ENCODE assay signal across 10 cellular contexts in genomic region chr1:166920561-166921475, GRCh38. TPM values are rescaled to one million over a fixed set of nuclear protein-coding genes. Genes with fewer than 3 reads are reported as not detected.
DNase-seq lines count a peak whose midpoint lies in the region; ATAC-seq, FAIRE-seq and TF ChIP-seq lines count a peak whose summit lies in the region.
"Had no signal": no experiment of that assay in that cellular context is flagged by ENCODE, and none has a peak within 500 bp of the region (broad histone marks: within the 10 kb centered on the region; RNA-seq: fewer than 3 reads in every experiment).

No MANE protein-coding gene starts in this region.

- no peak for FAIRE-seq in A549 (lab: Jason Lieb, UNC)

- no peak overlapping the region for H4K5ac ChIP-seq in IMR-90 (ENCODE audit: low read depth, low read length)

- no peak for TF ChIP-seq EP300 in A549 (IDR thresholded peaks at IDR 0.05)

- H3K4me3 Mint-ChIP-seq in naive thymus-derived CD8-positive, alpha-beta T cell, result peak overlapping the region in 5 of 10 donors; percentile 22 to 68 (median 50)

- no peaks in the 10 kb centered on the region for H3K36me3 ChIP-seq in IMR-90 (ENCODE audit: control insufficient read depth, insufficient read depth, low read length)

- no peak overlapping the region for H2BK5ac ChIP-seq in IMR-90 (ENCODE audit: low read depth, low read length, poor library complexity, severe bottlenecking)

- H4K8ac ChIP-seq in IMR-90 (ENCODE audit: low read depth in 2 of 2, low read length in 2 of 2), result no peak overlapping the region

- peak in 1 of 2 experiments; percentile 15 for DNase-seq in A549 (ENCODE audit: low read depth in 1 of 2, low spot score in 1 of 2)
- no peak for DNase-seq in IMR-90
- no peak for DNase-seq in naive thymus-derived CD8-positive, alpha-beta T cell
- no peak for DNase-seq in mucosa of gallbladder (ENCODE audit: low spot score)
- no peak for DNase-seq in dedifferentiated amniotic fluid mesenchymal stem cell (ENCODE audit: extremely low spot score)
- DNase-seq: DMS79 had no signal

- dilution Hi-C loops in IMR-90 (cut with HindIII; ENCODE audit: low sequenced_read_pairs, unreplicated experiment), result no loop called here

- peaks cover 53% of the 10 kb centered on the region for H3K27me3 ChIP-seq in IMR-90 (ENCODE audit: control insufficient read depth, insufficient read depth, low read length)

- intact Hi-C loops in IMR-90 (cut with micrococcal nuclease), result no loop called here

- H3K9me3 Mint-ChIP-seq in naive thymus-derived CD8-positive, alpha-beta T cell, result no peaks in the 10 kb centered on the region

- no peak overlapping the region for H3K9ac ChIP-seq in IMR-90 (ENCODE audit: low read depth, low read length)

- no peak overlapping the region for H3K27ac Mint-ChIP-seq in naive thymus-derived CD8-positive, alpha-beta T cell

- POLR2A ChIA-PET in A549 (lab: Yijun Ruan, JAX) (no interaction called here), IMR-90 (lab: Charles Lee; ENCODE audit: unreplicated experiment) (no interaction called here)
- POLR2A ChIA-PET in naive thymus-derived CD8-positive, alpha-beta T cell (lab: Charles Lee), result no interaction called here

- H3K79me1 ChIP-seq in IMR-90 (ENCODE audit: low read depth in 1 of 2, low read length in 2 of 2), result no peaks in the 10 kb centered on the region

- TF ChIP-seq CTCF in A549 (IDR thresholded peaks at IDR 0.05), result no peak
- TF ChIP-seq CTCF in IMR-90 (conservative IDR thresholded peaks at IDR 0.05; ENCODE audit: low read depth, low read length), result no peak

- H3K4me1 ChIP-seq in A549 (no peaks in the 10 kb centered on the region), IMR-90 (ENCODE audit: control insufficient read depth, insufficient read depth, low read length) (no peaks in the 10 kb centered on the region)

- no peak overlapping the region for H2BK120ac ChIP-seq in IMR-90 (ENCODE audit: low read depth, low read length)

- peak overlapping the region; percentile 55 for H2AFZ ChIP-seq in IMR-90 (replicated peaks; ENCODE audit: low read length, poor library complexity)

- H3K4me1 Mint-ChIP-seq in naive thymus-derived CD8-positive, alpha-beta T cell, result peaks cover 0 to 9% (median 3%) of the 10 kb centered on the region in 4 donors

- H4K20me1 ChIP-seq in IMR-90 (ENCODE audit: insufficient read depth, low read length), result no peaks in the 10 kb centered on the region

- no peak for TF ChIP-seq POLR2A in A549 (IDR thresholded peaks at IDR 0.05; ENCODE audit: low read length)
- TF ChIP-seq POLR2A in IMR-90 (IDR thresholded peaks at IDR 0.05; ENCODE audit: low read depth, low read length), result no peak

- no peak overlapping the region for H2BK15ac ChIP-seq in IMR-90 (ENCODE audit: low read depth, low read length)

- in situ Hi-C loops in IMR-90 (cut with MboI; ENCODE audit: low sequenced_read_pairs), result no loop called here

- no TSS peak for BruUV-seq in IMR-90 (replicated peaks; lab: Mats Ljungman, UMichigan)

- H3K4me2 ChIP-seq in A549, result peak overlapping the region; percentile 71
- H3K4me2 ChIP-seq in IMR-90 (ENCODE audit: low read depth, low read length), result no peak overlapping the region

- H3K4ac ChIP-seq in IMR-90 (ENCODE audit: low read depth, low read length), result no peak overlapping the region

- no peak overlapping the region for H2BK20ac ChIP-seq in IMR-90 (ENCODE audit: low read depth, low read length)

- no peak overlapping the region for H3K18ac ChIP-seq in IMR-90 (ENCODE audit: low read depth, low read length)

- H3K4me3 ChIP-seq in A549 (peak overlapping the region; percentile 37), IMR-90 (ENCODE audit: insufficient read depth, low read depth, low read length) (no peak overlapping the region)

- TF ChIP-seq RAD21 in A549 (conservative IDR thresholded peaks at IDR 0.05 in 1 of 2, IDR thresholded peaks at IDR 0.05 in 1 of 2) (no peak), IMR-90 (IDR thresholded peaks at IDR 0.05; ENCODE audit: low read length) (no peak)

- CTCF ChIA-PET in A549 (lab: Yijun Ruan, JAX) (interaction anchor here (3.1 kb wide), 2 partner anchors 11 to 138 kb away, joined by 12 to 19 read pairs; no protein-coding TSS in a partner anchor), IMR-90 (lab: Yijun Ruan, JAX) (interaction anchor here (1.4 kb wide), 1 partner anchor 10 kb away, joined by 3 read pairs; no protein-coding TSS in a partner anchor)

- 63% methylated on average over 21 of the region's 113 CpGs for WGBS in A549 (ENCODE audit: missing lambda C conversion rate)
- WGBS in IMR-90 (ENCODE audit: extremely low coverage in 2 of 2, insufficient read length in 1 of 2), 2 experiments, result 6% methylated on average over 77 of the region's 113 CpGs; no CpG with 5 or more reads in 1 of the 2 experiments

- H3K36me3 Mint-ChIP-seq in naive thymus-derived CD8-positive, alpha-beta T cell, result no peaks in the 10 kb centered on the region

- H3K9me3 ChIP-seq in A549 (no peaks in the 10 kb centered on the region; the same call in 2 of the 3 replicates), IMR-90 (ENCODE audit: control insufficient read depth, insufficient read depth, low read length) (no peaks in the 10 kb centered on the region)

- H3K56ac ChIP-seq in IMR-90 (ENCODE audit: extremely low read depth, insufficient read depth, low read length), result no peak overlapping the region

- no peak overlapping the region for H2AK5ac ChIP-seq in IMR-90 (ENCODE audit: low read depth, low read length)

- H3K23ac ChIP-seq in IMR-90 (ENCODE audit: low read depth, low read length), result no peak overlapping the region

- peaks cover 22 to 61% (median 36%) of the 10 kb centered on the region in 5 donors for H3K27me3 Mint-ChIP-seq in naive thymus-derived CD8-positive, alpha-beta T cell

- no peak overlapping the region for H3K14ac ChIP-seq in IMR-90 (replicated peaks; ENCODE audit: low read depth, low read length)

- H4K91ac ChIP-seq in IMR-90 (ENCODE audit: insufficient read depth, low read depth, low read length), result no peak overlapping the region

- no peak overlapping the region for H2AK9ac ChIP-seq in IMR-90 (replicated peaks; ENCODE audit: low read depth, low read length, poor library complexity)

- no peaks in the 10 kb centered on the region; the same call in 1 of the 2 replicates for H3K9me1 ChIP-seq in IMR-90 (ENCODE audit: insufficient read depth, low read length)

- ATAC-seq in A549 (peak; percentile 57 to 73), IMR-90 (ENCODE audit: low read depth) (no peak), esophagus mucosa (peak; percentile 33), HG03135 (IDR thresholded peaks at IDR 0.05; ENCODE audit: unreplicated experiment) (no peak), HG02981 (IDR thresholded peaks at IDR 0.05; ENCODE audit: unreplicated experiment) (no peak)
- ATAC-seq in naive thymus-derived CD8-positive, alpha-beta T cell, result peak; percentile 22 to 49

- H3K27ac ChIP-seq in A549 (no peak overlapping the region), IMR-90 (ENCODE audit: insufficient read depth, low read length) (no peak overlapping the region)
- H3K27ac ChIP-seq: epithelial cell of prostate had no signal

TF ChIP-seq in A549, 52 proteins besides CTCF, POLR2A, EP300 and RAD21:
- TF ChIP-seq MAZ (IDR thresholded peaks at IDR 0.05; ENCODE audit: borderline replicate concordance, low read depth, low read length) (no peak), EHMT2 (IDR thresholded peaks at IDR 0.05; ENCODE audit: low read depth) (no peak), RCOR1 (IDR thresholded peaks at IDR 0.05; ENCODE audit: low read depth, low read length) (no peak)

TF ChIP-seq in IMR-90, 13 proteins besides CTCF, POLR2A, EP300 and RAD21 (continues in another document):
- TF ChIP-seq RCOR1 (IDR thresholded peaks at IDR 0.05; ENCODE audit: insufficient replicate concordance, low read length) (no peak), SMC3 (IDR thresholded peaks at IDR 0.05; ENCODE audit: low read depth, low read length) (no peak), FOS (IDR thresholded peaks at IDR 0.05; ENCODE audit: low read depth, low read length) (no peak), CHD1 (IDR thresholded peaks at IDR 0.05; ENCODE audit: low read depth, low read length) (no peak), USF2 (IDR thresholded peaks at IDR 0.05; ENCODE audit: low read depth, low read length) (no peak), MAFK (IDR thresholded peaks at IDR 0.05; ENCODE audit: low read depth, low read length) (no peak), NFE2L2 (IDR thresholded peaks at IDR 0.05; ENCODE audit: low read depth, low read length) (no peak)

RNA-seq across cellular contexts. Expression of gene TADA1, which starts 44.8 kb away (rescaled TPM):
- 22.4 and 25.6 TPM in 2 replicates for polyA plus RNA-seq in A549 (2011; rRNA removed)
- polyA plus RNA-seq in A549 (2012; cell fraction: cytosol; rRNA removed), result 11.8 and 12.0 TPM in 2 replicates
- polyA plus RNA-seq in A549 (2012; cell fraction: nucleus; rRNA removed), result 9.1 and 14.6 TPM in 2 replicates
- 10.5 to 13.0 TPM (median 11.4 TPM) in 3 replicates for polyA plus RNA-seq in A549 (2017; fragmentation: RNase III; extraction: RNeasy Plus Mini Kit Qiagen cat#74134 plus additional on column Dnase treatment)
- polyA minus RNA-seq in A549 (2011; rRNA and poly(A)+ RNA removed), result 15.2 and 16.7 TPM in 2 replicates
- total RNA-seq in IMR-90 (2012; rRNA removed), result 16.4 and 16.8 TPM in 2 replicates
- polyA plus RNA-seq in IMR-90 (2012; rRNA removed), result 8.2 and 8.4 TPM in 2 replicates
- 2.2 and 3.5 TPM in 2 replicates for polyA plus RNA-seq in IMR-90 (2012; cell fraction: cytosol; rRNA removed)
- polyA plus RNA-seq in IMR-90 (2012; cell fraction: nucleus; rRNA removed; ENCODE audit: low replicate concordance), result 1.9 and 10.5 TPM in 2 replicates
- total RNA-seq in esophagus mucosa, result 7.1 TPM
- total RNA-seq in naive thymus-derived CD8-positive, alpha-beta T cell, result 10 to 100 TPM; 16.6 to 18.1 TPM
- polyA plus RNA-seq in naive thymus-derived CD8-positive, alpha-beta T cell, result 10 to 100 TPM; 12.8 to 15.1 (median 15.0) TPM
- 9.6 TPM for total RNA-seq in mucosa of gallbladder

RNA-seq across cellular contexts. Expression of gene ILDR2, which starts 54.5 kb away (rescaled TPM):
- 0.04 TPM in 2 replicates for polyA plus RNA-seq in A549 (2011; rRNA removed)
- 0.01 TPM in 1 of 2 replicates, not detected in the other for polyA plus RNA-seq in A549 (2012; cell fraction: cytosol; rRNA removed)
- polyA plus RNA-seq in A549 (2012; cell fraction: nucleus; rRNA removed), result 0.02 TPM in 1 of 2 replicates, not detected in the other
- 0.03 TPM in 1 of 3 replicates, not detected in the others for polyA plus RNA-seq in A549 (2017; fragmentation: RNase III; extraction: RNeasy Plus Mini Kit Qiagen cat#74134 plus additional on column Dnase treatment)
- not detected in 2 replicates for polyA minus RNA-seq in A549 (2011; rRNA and poly(A)+ RNA removed)
- total RNA-seq in IMR-90 (2012; rRNA removed), result under 0.01 TPM in 2 replicates
- polyA plus RNA-seq in IMR-90 (2012; rRNA removed), result not detected in 2 replicates
- 0.02 TPM in 1 of 2 replicates, not detected in the other for polyA plus RNA-seq in IMR-90 (2012; cell fraction: cytosol; rRNA removed)
- not detected in 2 replicates for polyA plus RNA-seq in IMR-90 (2012; cell fraction: nucleus; rRNA removed; ENCODE audit: low replicate concordance)
- 0.08 TPM for total RNA-seq in esophagus mucosa
- under 1 TPM; 0.21 to 0.22 TPM for total RNA-seq in naive thymus-derived CD8-positive, alpha-beta T cell
- under 1 TPM in 1 of 3 donors, not detected in 2; 0.08 TPM for polyA plus RNA-seq in naive thymus-derived CD8-positive, alpha-beta T cell
- total RNA-seq in mucosa of gallbladder, result 2.0 TPM

Comparison
In these comparisons a context has a peak if more than half of its experiments do, and no peak if none do; other contexts are left out.
1. ATAC-seq: peak in A549 (2 of 2), esophagus mucosa (single experiment) and naive thymus-derived CD8-positive, alpha-beta T cell (2 of 2); none in IMR-90 (single experiment), HG03135 (single experiment) and HG02981 (single experiment).